Comparison of ENCODE assay signal across 9 cellular contexts in the genomic region with DNA sequence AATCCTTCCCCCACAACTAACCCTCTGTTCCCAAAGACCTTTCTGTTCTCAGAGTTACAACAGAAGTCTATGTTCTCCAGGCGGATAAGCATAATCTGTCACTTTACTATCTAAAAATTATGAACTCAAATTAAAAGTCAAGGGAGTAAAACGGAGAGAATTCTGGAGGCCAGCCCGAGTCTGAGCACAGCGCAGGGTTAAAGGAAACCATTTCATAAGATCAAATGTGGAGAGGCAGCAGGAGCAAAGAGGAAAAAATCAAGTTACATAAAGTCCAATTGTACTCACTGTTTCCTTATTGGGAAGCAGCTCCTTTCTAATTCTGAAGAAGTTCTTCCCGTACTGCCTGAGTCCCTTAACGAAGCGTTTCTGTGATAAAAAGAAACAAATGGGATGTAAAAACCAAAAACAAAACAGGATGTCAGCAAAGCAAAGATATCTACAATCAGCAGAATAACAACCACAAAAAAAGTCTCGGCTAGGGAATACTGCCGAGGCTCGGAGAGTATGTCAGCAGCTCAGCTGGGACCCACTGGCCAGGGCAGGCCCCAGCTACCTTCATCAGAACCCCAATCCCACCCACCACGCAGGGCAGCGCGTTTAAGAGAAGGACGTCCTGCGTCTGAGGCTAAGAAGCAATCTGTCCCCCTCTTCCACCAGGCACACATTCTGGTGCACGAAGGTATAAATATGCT.
DNase-seq lines count a peak whose midpoint lies in the region; ATAC-seq and TF ChIP-seq lines count a peak whose summit lies in the region.
"Had no signal": no experiment of that assay in that cellular context is flagged by ENCODE, and none has a peak within 500 bp of the region (broad histone marks: within the 10 kb centered on the region; RNA-seq: fewer than 3 reads in every experiment).

No MANE protein-coding gene starts in this region.

- DNase-seq in DND-41, result peak; percentile 18
- DNase-seq in PC-3, result peak; percentile 20
- peak; percentile 21 for DNase-seq in endothelial cell (ENCODE audit: low spot score)
- DNase-seq in NCI-H1694 (lab: John Stamatoyannopoulos, UW), result no peak
- no peak for DNase-seq in A172 (ENCODE audit: low spot score)
- DNase-seq in osteocyte (ENCODE audit: extremely low spot score, unreplicated experiment), result no peak

- H3K27me3 ChIP-seq in DND-41 (ENCODE audit: insufficient read depth, low read length, poor library complexity), result peaks cover 4% of the 10 kb centered on the region
- H3K27me3 ChIP-seq in PC-3 (ENCODE audit: low read length), result no peaks in the 10 kb centered on the region
- H3K27me3 ChIP-seq in muscle layer of colon (ENCODE audit: control insufficient read depth in 1 of 2, insufficient read depth in 2 of 2, low read length in 2 of 2), result no peaks in the 10 kb centered on the region

- peak overlapping the region; percentile 34; the same call in 1 of the 2 replicates for H3K27ac ChIP-seq in DND-41 (ENCODE audit: low read length)
- peak overlapping the region; percentile 70 for H3K27ac ChIP-seq in PC-3 (ENCODE audit: low read length)
- H3K27ac ChIP-seq in muscle layer of colon (ENCODE audit: low read depth, low read length), result peak overlapping the region; percentile 95

- H3K79me2 ChIP-seq in DND-41 (ENCODE audit: insufficient read depth, low read length), result peaks cover 2% of the 10 kb centered on the region; the same call in 1 of the 2 replicates
- peaks cover 58% of the 10 kb centered on the region for H3K79me2 ChIP-seq in PC-3 (ENCODE audit: low read length)

- ATAC-seq in DND-41 (ENCODE audit: insufficient read depth, low read depth), result 0 out of 3 replicates have a peak, but pooled peaks have one; percentile 20
- ATAC-seq in PC-3, result peak; percentile 5; the same call in 1 of the 2 replicates
- no peak for ATAC-seq in GM18517 (IDR thresholded peaks at IDR 0.05; ENCODE audit: unreplicated experiment)

- TF ChIP-seq CTCF in DND-41 (IDR thresholded peaks at IDR 0.05; ENCODE audit: borderline replicate concordance, extremely low read depth, low read length, poor library complexity, severe bottlenecking) (no peak), PC-3 (conservative IDR thresholded peaks at IDR 0.05; ENCODE audit: low read depth, low read length) (no peak), endothelial cell (IDR thresholded peaks at IDR 0.05; ENCODE audit: unreplicated experiment) (no peak), osteocyte (IDR thresholded peaks at IDR 0.05) (no peak)

- H3F3A ChIP-seq in PC-3 (ENCODE audit: low read length, unreplicated experiment), result no peaks in the 10 kb centered on the region

- H3K36me3 ChIP-seq in DND-41 (ENCODE audit: insufficient read depth, low read length) (peaks cover 10% of the 10 kb centered on the region), PC-3 (ENCODE audit: low read depth, low read length) (peaks cover 27% of the 10 kb centered on the region), muscle layer of colon (ENCODE audit: insufficient read depth, low read length) (peaks cover 17% of the 10 kb centered on the region)

- H3K4me3 ChIP-seq in DND-41 (ENCODE audit: low read depth in 1 of 2, low read length in 2 of 2) (peak overlapping the region; percentile 53 to 58; a peak in 3 of 4 replicates), PC-3 (ENCODE audit: low read length) (peak overlapping the region; percentile 75), muscle layer of colon (ENCODE audit: low read depth in 1 of 2, low read length in 2 of 2) (peak overlapping the region; percentile 74 to 88)

- peak overlapping the region; percentile 18 for H2AFZ ChIP-seq in DND-41 (ENCODE audit: low read depth, low read length)
- H2AFZ ChIP-seq in PC-3 (ENCODE audit: low read length), result no peak overlapping the region; the same call in 1 of the 2 replicates

- H3K27me3 Mint-ChIP-seq in endothelial cell (ENCODE audit: unreplicated experiment) (peaks cover 17% of the 10 kb centered on the region), osteocyte (ENCODE audit: unreplicated experiment) (no peaks in the 10 kb centered on the region)
- H3K27me3 Mint-ChIP-seq: naive thymus-derived CD8-positive, alpha-beta T cell had no signal

- no peaks in the 10 kb centered on the region for H3K9me2 ChIP-seq in PC-3 (replicated peaks; ENCODE audit: low read length)

- H3K4me2 ChIP-seq in DND-41 (ENCODE audit: insufficient read depth, low read length), result peak overlapping the region; percentile 85
- peak overlapping the region; percentile 86 for H3K4me2 ChIP-seq in PC-3 (ENCODE audit: low read length)

- intact Hi-C loops in PC-3 (cut with micrococcal nuclease), result loop anchor here (5.0 kb wide), 1 partner anchor 280 kb away; no protein-coding TSS in a partner anchor

- TSS peak; percentile 33 for BruUV-seq in PC-3 (replicated peaks; lab: Mats Ljungman, UMichigan)

- H3K9ac ChIP-seq in DND-41 (ENCODE audit: low read depth, low read length) (peak overlapping the region; percentile 66), PC-3 (ENCODE audit: low read length) (peak overlapping the region; percentile 93), muscle layer of colon (ENCODE audit: low read length) (peak overlapping the region; percentile 81)

- CTCF ChIA-PET in PC-3 (lab: Charles Lee), result no interaction called here

- peaks cover 34% of the 10 kb centered on the region for H3K4me1 Mint-ChIP-seq in endothelial cell (ENCODE audit: unreplicated experiment)
- H3K4me1 Mint-ChIP-seq in osteocyte (ENCODE audit: unreplicated experiment), result peaks cover 15% of the 10 kb centered on the region

- POLR2A ChIA-PET in PC-3 (lab: Charles Lee; ENCODE audit: unreplicated experiment), result interaction anchor here (0.7 kb wide), 2 partner anchors 14 to 15 kb away, joined by 3 read pairs; no protein-coding TSS in a partner anchor

- H4K20me1 ChIP-seq in DND-41 (ENCODE audit: insufficient read depth, low read length) (peaks cover 34% of the 10 kb centered on the region), PC-3 (ENCODE audit: low read length) (peaks cover 17% of the 10 kb centered on the region)

- H3K36me3 Mint-ChIP-seq in endothelial cell (ENCODE audit: low read depth, unreplicated experiment) (peaks cover 8% of the 10 kb centered on the region), osteocyte (ENCODE audit: unreplicated experiment) (peaks cover 8% of the 10 kb centered on the region)

- H3K4me1 ChIP-seq in DND-41 (ENCODE audit: insufficient read depth, low read length) (peaks cover 41% of the 10 kb centered on the region), PC-3 (ENCODE audit: insufficient read depth, low read length) (peaks cover 37% of the 10 kb centered on the region), muscle layer of colon (ENCODE audit: insufficient read depth, low read length) (peaks cover 66% of the 10 kb centered on the region)

- H3K9me3 ChIP-seq in DND-41 (ENCODE audit: insufficient read depth, low read length, severe bottlenecking) (no peaks in the 10 kb centered on the region), PC-3 (ENCODE audit: low read length) (no peaks in the 10 kb centered on the region), muscle layer of colon (ENCODE audit: low read length) (no peaks in the 10 kb centered on the region)

- H3K4me3 Mint-ChIP-seq in endothelial cell (ENCODE audit: unreplicated experiment) (no peak overlapping the region), osteocyte (ENCODE audit: unreplicated experiment) (no peak overlapping the region)
- H3K4me3 Mint-ChIP-seq: naive thymus-derived CD8-positive, alpha-beta T cell had no signal

- H3K27ac Mint-ChIP-seq in endothelial cell (ENCODE audit: unreplicated experiment) (no peak overlapping the region), osteocyte (ENCODE audit: unreplicated experiment) (no peak overlapping the region)
- H3K27ac Mint-ChIP-seq: naive thymus-derived CD8-positive, alpha-beta T cell had no signal

- no peaks in the 10 kb centered on the region for H3K9me3 Mint-ChIP-seq in endothelial cell (ENCODE audit: unreplicated experiment)
- H3K9me3 Mint-ChIP-seq in osteocyte (ENCODE audit: unreplicated experiment), result no peaks in the 10 kb centered on the region
- H3K9me3 Mint-ChIP-seq: naive thymus-derived CD8-positive, alpha-beta T cell had no signal

Comparison
In these comparisons a context has a peak if more than half of its experiments do, and no peak if none do; other contexts are left out.
1. DNase-seq: peak in DND-41 (single experiment), PC-3 (single experiment) and endothelial cell (single experiment); none in NCI-H1694 (single experiment), A172 (single experiment) and osteocyte (single experiment).
2. H3K27ac ChIP-seq: peak in every context shown above with its lines; median percentile 95 in muscle layer of colon; 70 in PC-3; 34 in DND-41.
3. Peak in every context shown above with its lines, with median percentiles within 50 percentile points of each other: H3K4me3 ChIP-seq and H3K9ac ChIP-seq.